26 cellular contexts compared by ENCODE assay signal in the genomic region with DNA sequence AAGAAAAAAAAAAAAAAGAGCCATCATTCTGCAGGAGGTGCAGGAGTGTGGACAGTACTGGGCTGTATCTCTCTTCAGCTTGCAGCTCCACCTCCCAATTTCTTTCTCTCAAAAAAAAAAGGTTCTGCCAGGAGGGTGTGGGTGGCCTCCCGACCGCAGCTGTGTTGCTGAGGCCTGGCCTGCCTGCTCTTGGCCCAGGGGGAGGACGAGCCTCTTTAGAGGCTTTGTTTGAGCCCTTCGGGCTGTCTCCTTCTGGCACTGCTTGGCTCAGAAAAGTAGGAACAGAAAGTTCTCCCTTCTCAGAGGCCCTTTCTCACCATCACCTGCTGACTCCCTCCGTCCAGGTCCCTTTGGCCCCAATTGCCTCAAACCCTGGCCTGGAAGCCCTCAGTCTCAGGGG. TPM values are rescaled to one million over a fixed set of nuclear protein-coding genes. Genes with fewer than 3 reads are reported as not detected.
A peak's percentile ranks its signal among the peaks of the same experiment; 100 is the strongest.
DNase-seq lines count a peak whose midpoint lies in the region; ATAC-seq and TF ChIP-seq lines count a peak whose summit lies in the region.
"Had no signal": no experiment of that assay in that cellular context is flagged by ENCODE, and none has a peak within 500 bp of the region (broad histone marks: within the 10 kb centered on the region; RNA-seq: fewer than 3 reads in every experiment).

No MANE protein-coding gene starts in this region.

- no peak for DNase-seq in CD14-positive monocyte (ENCODE audit: low spot score)
- peak in 32 of 51 donors; percentile 13 to 75 (median 41) for DNase-seq in hypothalamus (lab: John Stamatoyannopoulos, UW)
- DNase-seq in putamen (ENCODE audit: low spot score): peak; percentile 78
- no peak for DNase-seq in activated naive CD8-positive, alpha-beta T cell treated with anti-CD3 and anti-CD28 coated beads for 36 hours
- no peak for DNase-seq in NCI-H510A (lab: John Stamatoyannopoulos, UW)
- DNase-seq: ACHN; activated B cell treated with CpG ODN at 0.5 μM for 24 hours; activated CD4-positive, alpha-beta T cell treated with anti-CD3 and anti-CD28 coated beads, Interleukin-2, amount 50 U/mL, for 48 hours; activated CD8-positive, alpha-beta memory T cell treated with anti-CD3 and anti-CD28 coated beads, Interleukin-2, amount 50 U/mL, for 48 hours; activated effector memory CD4-positive, alpha-beta T cell treated with Interleukin-2 at 50 U/mL for 16 hours; CD4-positive, CD25-positive, alpha-beta regulatory T cell; H7; NCI-H1417; NCI-H2107; NCI-H510A treated with DMSO at 0.1 percent for 48 hours had no signal

- no peak for TF ChIP-seq CTCF in CD14-positive monocyte (IDR thresholded peaks at IDR 0.05)

- intact Hi-C loops in CD14-positive monocyte (cut with micrococcal nuclease): loop anchor here in 1 of 2 donors (5.0 kb wide), 1 partner anchor 40 kb away; no protein-coding TSS in a partner anchor

- no peak overlapping the region for H3K4me3 Mint-ChIP-seq in CD14-positive monocyte
- H3K4me3 Mint-ChIP-seq in activated naive CD8-positive, alpha-beta T cell treated with anti-CD3 and anti-CD28 coated beads for 36 hours: no peak overlapping the region
- H3K4me3 Mint-ChIP-seq: activated B cell treated with CpG ODN at 0.5 μM for 24 hours; CD4-positive, CD25-positive, alpha-beta regulatory T cell; stimulated activated naive CD8-positive, alpha-beta T cell treated with anti-CD3 and anti-CD28 coated beads, Interleukin-15, Interleukin-2, amounts not matched to agents 100 ng/mL and 50 ng/mL, for 24 hours; T-helper 2 cell treated with Interferon-gamma antibody and Interleukin-4, amounts not matched to agents 5 μg/mL and 100 μg/mL, for 36 hours had no signal

- peak overlapping the region; percentile 85 for H3K27ac ChIP-seq in angular gyrus (ENCODE audit: low read depth, low read length)
- H3K27ac ChIP-seq: SK-N-MC had no signal

- peak overlapping the region in 5 of 7 donors; percentile 49 to 82 (median 70) for H3K27ac Mint-ChIP-seq in CD14-positive monocyte
- no peak overlapping the region for H3K27ac Mint-ChIP-seq in activated naive CD8-positive, alpha-beta T cell treated with anti-CD3 and anti-CD28 coated beads for 36 hours
- H3K27ac Mint-ChIP-seq: activated B cell treated with CpG ODN at 0.5 μM for 24 hours; stimulated activated naive CD8-positive, alpha-beta T cell treated with anti-CD3 and anti-CD28 coated beads, Interleukin-15, Interleukin-2, amounts not matched to agents 100 ng/mL and 50 ng/mL, for 24 hours; T-helper 2 cell treated with Interferon-gamma antibody and Interleukin-4, amounts not matched to agents 5 μg/mL and 100 μg/mL, for 36 hours had no signal

- no peak for ATAC-seq in GM21526 (IDR thresholded peaks at IDR 0.05; ENCODE audit: low FRiP score, unreplicated experiment)
- no peak for ATAC-seq in GM19397 (IDR thresholded peaks at IDR 0.05; ENCODE audit: unreplicated experiment)

- peaks cover 60 to 75% of the 10 kb centered on the region in 2 donors for H3K36me3 Mint-ChIP-seq in CD14-positive monocyte
- H3K36me3 Mint-ChIP-seq in activated naive CD8-positive, alpha-beta T cell treated with anti-CD3 and anti-CD28 coated beads for 36 hours: peaks cover 3% of the 10 kb centered on the region

- H3K4me1 Mint-ChIP-seq in CD14-positive monocyte: peaks cover 43% of the 10 kb centered on the region
- H3K4me1 Mint-ChIP-seq in activated naive CD8-positive, alpha-beta T cell treated with anti-CD3 and anti-CD28 coated beads for 36 hours: no peaks in the 10 kb centered on the region

- H3K9me3 Mint-ChIP-seq in CD14-positive monocyte: peaks cover 0 to 8% (median 0%) of the 10 kb centered on the region in 7 donors
- H3K9me3 Mint-ChIP-seq in activated naive CD8-positive, alpha-beta T cell treated with anti-CD3 and anti-CD28 coated beads for 36 hours: no peaks in the 10 kb centered on the region
- H3K9me3 Mint-ChIP-seq: activated B cell treated with CpG ODN at 0.5 μM for 24 hours; CD4-positive, CD25-positive, alpha-beta regulatory T cell; stimulated activated naive CD8-positive, alpha-beta T cell treated with anti-CD3 and anti-CD28 coated beads, Interleukin-15, Interleukin-2, amounts not matched to agents 100 ng/mL and 50 ng/mL, for 24 hours; T-helper 2 cell treated with Interferon-gamma antibody and Interleukin-4, amounts not matched to agents 5 μg/mL and 100 μg/mL, for 36 hours had no signal

- H3K27me3 Mint-ChIP-seq in CD14-positive monocyte (ENCODE audit: low read depth in 3 of 3): peaks cover 0 to 6% (median 1%) of the 10 kb centered on the region in 3 donors
- H3K27me3 Mint-ChIP-seq in activated naive CD8-positive, alpha-beta T cell treated with anti-CD3 and anti-CD28 coated beads for 36 hours: no peaks in the 10 kb centered on the region
- H3K27me3 Mint-ChIP-seq: activated B cell treated with CpG ODN at 0.5 μM for 24 hours; CD4-positive, CD25-positive, alpha-beta regulatory T cell; stimulated activated naive CD8-positive, alpha-beta T cell treated with anti-CD3 and anti-CD28 coated beads, Interleukin-15, Interleukin-2, amounts not matched to agents 100 ng/mL and 50 ng/mL, for 24 hours had no signal

RNA-seq across cellular contexts. Expression of a gene that starts 22.2 kb away (rescaled TPM):
- polyA plus RNA-seq in CD14-positive monocyte: 1 to 10 TPM; 1.9 to 4.2 TPM
- total RNA-seq in activated naive CD8-positive, alpha-beta T cell treated with anti-CD3 and anti-CD28 coated beads for 36 hours: 1 to 10 TPM; 2.2 to 2.3 TPM

RNA-seq across cellular contexts. Expression of a gene that starts 25.8 kb away (rescaled TPM):
- 1 to 10 TPM in 1 of 2 donors, under 1 TPM in 1; 0.54 to 2.1 TPM for polyA plus RNA-seq in CD14-positive monocyte
- total RNA-seq in activated naive CD8-positive, alpha-beta T cell treated with anti-CD3 and anti-CD28 coated beads for 36 hours: under 1 TPM; 0.42 to 0.47 TPM
- total RNA-seq: MCF 10A had no signal

RNA-seq across cellular contexts. Expression of a gene that starts 43.9 kb away (rescaled TPM):
- polyA plus RNA-seq in CD14-positive monocyte: 1 to 10 TPM; 3.2 to 7.2 TPM
- 10 to 100 TPM; 34.7 to 37.7 TPM for total RNA-seq in activated naive CD8-positive, alpha-beta T cell treated with anti-CD3 and anti-CD28 coated beads for 36 hours

RNA-seq across cellular contexts. Expression of a gene that starts 55.0 kb away (rescaled TPM):
- polyA plus RNA-seq in CD14-positive monocyte: under 1 TPM; 0.24 to 0.29 TPM
- not detected for total RNA-seq in activated naive CD8-positive, alpha-beta T cell treated with anti-CD3 and anti-CD28 coated beads for 36 hours
- total RNA-seq: activated B cell treated with CpG ODN at 0.5 μM for 24 hours, bronchial epithelial cell, endothelial cell of umbilical vein, H7, MCF 10A, mucosa of gallbladder, ureter had no signal
- polyA plus RNA-seq: endothelial cell of umbilical vein had no signal

Comparison
In these comparisons a context has a peak if more than half of its experiments do, and no peak if none do; other contexts are left out.
1. DNase-seq: peak in hypothalamus (32 of 51) and putamen (single experiment); none in CD14-positive monocyte (single experiment), activated naive CD8-positive, alpha-beta T cell treated with anti-CD3 and anti-CD28 coated beads for 36 hours (single experiment) and NCI-H510A (single experiment).